23 cellular contexts compared by ENCODE assay signal in genomic region chr12:76413121-76413520, GRCh38.
"Had no signal": no experiment of that assay in that cellular context is flagged by ENCODE, and none has a peak within 500 bp of the region (broad histone marks: within the 10 kb centered on the region; RNA-seq: fewer than 3 reads in every experiment).

No MANE protein-coding gene starts in this region.

- H3K27me3 ChIP-seq: left lung, ovary, right atrium auricular region, right lobe of liver, tibial nerve, upper lobe of left lung, vagina had no signal

- H3K27ac ChIP-seq: left lung, lower lobe of right lung, ovary, right atrium auricular region, right lobe of liver, tibial nerve, upper lobe of left lung, vagina had no signal

- ATAC-seq: left colon; left lung; lower lobe of right lung; natural killer cell treated with Interleukin-12 subunit alpha and Interleukin-12 subunit beta and Interleukin-15 and Interleukin-18, amount 100 ng/mL, for 72 hours; right lobe of liver; stimulated activated memory B cell treated with anti-CD40 and anti-IgM and Interleukin-4, amounts not matched to agents 10 μg/mL and 1 μg/mL and 100 μg/mL, for 72 hours; stimulated activated naive CD8-positive, alpha-beta T cell treated with anti-CD3 and anti-CD28 coated beads, Interleukin-15, amount 100 ng/mL, for 72 hours had no signal

- FAIRE-seq: kidney had no signal

- H3K36me3 ChIP-seq: left lung, ovary, right atrium auricular region, right lobe of liver, tibial nerve, upper lobe of left lung, vagina had no signal

- DNase-seq: hippocampal formation; kidney; left colon; left lung; lower lobe of right lung; mesendoderm; naive B cell; ovary; right lobe of liver; stimulated activated CD4-positive, alpha-beta T cell treated with anti-CD3 and anti-CD28 coated beads, Interleukin-1b, Interleukin-23, amount 100 ng/mL, for 48 hours; stimulated activated CD4-positive, alpha-beta T cell treated with anti-CD3 and anti-CD28 coated beads, Interleukin-2, amount 100 ng/mL, for 48 hours; stimulated activated CD4-positive, alpha-beta T cell treated with anti-CD3 and anti-CD28 coated beads, Interleukin-4, amount 100 ng/mL, for 4 hours; stimulated activated CD8-positive, alpha-beta memory T cell treated with anti-CD3 and anti-CD28 coated beads, Interleukin-4, amount 100 ng/mL, for 48 hours; stimulated activated naive CD4-positive, alpha-beta T cell treated with Interleukin-2 at 50 U/mL for 16 hours; stimulated activated naive CD8-positive, alpha-beta T cell treated with anti-CD3 and anti-CD28 coated beads, Interleukin-15, amount 100 ng/mL, for 72 hours; substantia nigra; upper lobe of left lung had no signal

- H3K4me3 ChIP-seq: left lung, lower lobe of right lung, ovary, right atrium auricular region, right lobe of liver, smooth muscle cell, tibial nerve, upper lobe of left lung, vagina had no signal
